In genomic region chr7:117871401-117871777, GRCh38 we compare ENCODE assay signal across 14 cellular contexts. TPM values are rescaled to one million over a fixed set of nuclear protein-coding genes. Genes with fewer than 3 reads are reported as not detected.
DNase-seq lines count a peak whose midpoint lies in the region; ATAC-seq and TF ChIP-seq lines count a peak whose summit lies in the region.
"Had no signal": no experiment of that assay in that cellular context is flagged by ENCODE, and none has a peak within 500 bp of the region (broad histone marks: within the 10 kb centered on the region; RNA-seq: fewer than 3 reads in every experiment).

No MANE protein-coding gene starts in this region.

- POLR2A ChIA-PET in naive thymus-derived CD8-positive, alpha-beta T cell (lab: Charles Lee): no interaction called here

- peak overlapping the region; percentile 96 for H3K4me3 ChIP-seq in HUES6 (ENCODE audit: low read depth, low read length)
- H3K4me3 ChIP-seq in WERI-Rb-1 (ENCODE audit: low read depth, low read length): no peak overlapping the region

- H3K4me3 Mint-ChIP-seq in naive thymus-derived CD8-positive, alpha-beta T cell: peak overlapping the region in 1 of 10 donors; percentile 18
- H3K4me3 Mint-ChIP-seq: activated naive CD8-positive, alpha-beta T cell treated with anti-CD3 and anti-CD28 coated beads, Interleukin-2, amount 10 ng/mL, durations not matched to agents 7 days and 5 days; stimulated activated effector memory CD8-positive, alpha-beta T cell treated with anti-CD3 and anti-CD28 coated beads, Interleukin-12 subunit alpha, Interleukin-12 subunit beta, amount 100 ng/mL, for 72 hours had no signal

- DNase-seq in cerebellar cortex (ENCODE audit: low spot score): peak; percentile 18
- peak; percentile 57 for DNase-seq in inferior parietal cortex (ENCODE audit: extremely low spot score)
- no peak for DNase-seq in substantia nigra (lab: John Stamatoyannopoulos, UW)
- DNase-seq in WERI-Rb-1: no peak
- no peak for DNase-seq in SKM-1 (lab: John Stamatoyannopoulos, UW; ENCODE audit: unreplicated experiment)
- no peak for DNase-seq in naive thymus-derived CD8-positive, alpha-beta T cell
- DNase-seq in posterior vena cava (ENCODE audit: low spot score): no peak
- DNase-seq: activated naive CD8-positive, alpha-beta T cell treated with anti-CD3 and anti-CD28 coated beads, Interleukin-2, amount 10 ng/mL, durations not matched to agents 7 days and 5 days; NCI-H446; retina; stimulated activated CD4-positive, alpha-beta T cell treated with anti-CD3 and anti-CD28 coated beads, Interleukin-4, amount 100 ng/mL, for 24 hours had no signal

- H3K4me1 ChIP-seq in HUES6 (ENCODE audit: control insufficient read depth, insufficient read depth, low read length): peaks cover 21% of the 10 kb centered on the region; the same call in 1 of the 2 replicates

- peaks cover 28 to 64% (median 41%) of the 10 kb centered on the region in 5 donors for H3K27me3 Mint-ChIP-seq in naive thymus-derived CD8-positive, alpha-beta T cell

- no peak for ATAC-seq in naive thymus-derived CD8-positive, alpha-beta T cell

- no peak overlapping the region for H3K27ac ChIP-seq in HUES6 (ENCODE audit: low read depth, low read length)
- H3K27ac ChIP-seq in substantia nigra (ENCODE audit: low read depth, low read length, poor library complexity, severe bottlenecking): peak overlapping the region; percentile 98
- H3K27ac ChIP-seq in WERI-Rb-1: no peak overlapping the region

- peaks cover 0 to 5% (median 0%) of the 10 kb centered on the region in 9 donors for H3K9me3 Mint-ChIP-seq in naive thymus-derived CD8-positive, alpha-beta T cell
- H3K9me3 Mint-ChIP-seq: activated naive CD8-positive, alpha-beta T cell treated with anti-CD3 and anti-CD28 coated beads, Interleukin-2, amount 10 ng/mL, durations not matched to agents 7 days and 5 days; stimulated activated effector memory CD8-positive, alpha-beta T cell treated with anti-CD3 and anti-CD28 coated beads, Interleukin-12 subunit alpha, Interleukin-12 subunit beta, amount 100 ng/mL, for 72 hours had no signal

- peaks cover 0 to 15% (median 7%) of the 10 kb centered on the region in 3 donors for H3K36me3 Mint-ChIP-seq in naive thymus-derived CD8-positive, alpha-beta T cell
- H3K36me3 Mint-ChIP-seq: activated naive CD8-positive, alpha-beta T cell treated with anti-CD3 and anti-CD28 coated beads, Interleukin-2, amount 10 ng/mL, durations not matched to agents 7 days and 5 days; stimulated activated effector memory CD8-positive, alpha-beta T cell treated with anti-CD3 and anti-CD28 coated beads, Interleukin-12 subunit alpha, Interleukin-12 subunit beta, amount 100 ng/mL, for 72 hours had no signal

- no peak for TF ChIP-seq CTCF in WERI-Rb-1 (IDR thresholded peaks at IDR 0.05; ENCODE audit: low read depth, low read length)

- H3K9me3 ChIP-seq in HUES6 (ENCODE audit: control insufficient read depth, insufficient read depth, low read depth, low read length) (no peaks in the 10 kb centered on the region), WERI-Rb-1 (ENCODE audit: severe bottlenecking) (no peaks in the 10 kb centered on the region)

- peaks cover 8 to 18% (median 16%) of the 10 kb centered on the region in 4 donors for H3K4me1 Mint-ChIP-seq in naive thymus-derived CD8-positive, alpha-beta T cell

- H3K27ac Mint-ChIP-seq in naive thymus-derived CD8-positive, alpha-beta T cell: no peak overlapping the region
- H3K27ac Mint-ChIP-seq: activated naive CD8-positive, alpha-beta T cell treated with anti-CD3 and anti-CD28 coated beads, Interleukin-2, amount 10 ng/mL, durations not matched to agents 7 days and 5 days; CD14-positive monocyte; stimulated activated effector memory CD8-positive, alpha-beta T cell treated with anti-CD3 and anti-CD28 coated beads, Interleukin-12 subunit alpha, Interleukin-12 subunit beta, amount 100 ng/mL, for 72 hours had no signal

- no peaks in the 10 kb centered on the region for H3K36me3 ChIP-seq in HUES6 (ENCODE audit: control insufficient read depth, insufficient read depth, low read length)
- no peaks in the 10 kb centered on the region for H3K36me3 ChIP-seq in WERI-Rb-1

- no peak overlapping the region for H3K9ac ChIP-seq in HUES6 (ENCODE audit: low read length)

- intact Hi-C loops in posterior vena cava (cut with DNase I): loop anchor here (10.0 kb wide), 2 partner anchors 97 to 117 kb away; no protein-coding TSS in a partner anchor

- H3K27me3 ChIP-seq in HUES6 (ENCODE audit: control insufficient read depth, insufficient read depth, low read length): peaks cover 26% of the 10 kb centered on the region
- H3K27me3 ChIP-seq in WERI-Rb-1 (ENCODE audit: insufficient read depth, low read depth, severe bottlenecking): peaks cover 78% of the 10 kb centered on the region

RNA-seq across cellular contexts. Expression of gene CTTNBP2, which starts 1.9 kb away (rescaled TPM):
- under 1 TPM in 1 of 2 experiments, not detected in 1; 0.05 TPM for total RNA-seq in naive thymus-derived CD8-positive, alpha-beta T cell
- not detected for polyA plus RNA-seq in naive thymus-derived CD8-positive, alpha-beta T cell
- 1 to 10 TPM; 7.9 to 9.1 TPM for total RNA-seq in posterior vena cava
- total RNA-seq: activated naive CD8-positive, alpha-beta T cell treated with anti-CD3 and anti-CD28 coated beads, Interleukin-2, amount 10 ng/mL, durations not matched to agents 7 days and 5 days had no signal

Comparison
In these comparisons a context has a peak if more than half of its experiments do, and no peak if none do; other contexts are left out.
1. DNase-seq: peak in cerebellar cortex (single experiment) and inferior parietal cortex (single experiment); none in substantia nigra (0 of 49), WERI-Rb-1 (single experiment), SKM-1 (single experiment), naive thymus-derived CD8-positive, alpha-beta T cell (0 of 10) and posterior vena cava (single experiment).
2. RNA of gene CTTNBP2, which starts 1.9 kb away (total RNA-seq): 7.9 to 9.1 TPM in posterior vena cava; 0.05 TPM in naive thymus-derived CD8-positive, alpha-beta T cell; every median in the first group is over 4 times any median in the second.